Comparison of ENCODE assay signal across 10 cellular contexts in the genomic region with DNA sequence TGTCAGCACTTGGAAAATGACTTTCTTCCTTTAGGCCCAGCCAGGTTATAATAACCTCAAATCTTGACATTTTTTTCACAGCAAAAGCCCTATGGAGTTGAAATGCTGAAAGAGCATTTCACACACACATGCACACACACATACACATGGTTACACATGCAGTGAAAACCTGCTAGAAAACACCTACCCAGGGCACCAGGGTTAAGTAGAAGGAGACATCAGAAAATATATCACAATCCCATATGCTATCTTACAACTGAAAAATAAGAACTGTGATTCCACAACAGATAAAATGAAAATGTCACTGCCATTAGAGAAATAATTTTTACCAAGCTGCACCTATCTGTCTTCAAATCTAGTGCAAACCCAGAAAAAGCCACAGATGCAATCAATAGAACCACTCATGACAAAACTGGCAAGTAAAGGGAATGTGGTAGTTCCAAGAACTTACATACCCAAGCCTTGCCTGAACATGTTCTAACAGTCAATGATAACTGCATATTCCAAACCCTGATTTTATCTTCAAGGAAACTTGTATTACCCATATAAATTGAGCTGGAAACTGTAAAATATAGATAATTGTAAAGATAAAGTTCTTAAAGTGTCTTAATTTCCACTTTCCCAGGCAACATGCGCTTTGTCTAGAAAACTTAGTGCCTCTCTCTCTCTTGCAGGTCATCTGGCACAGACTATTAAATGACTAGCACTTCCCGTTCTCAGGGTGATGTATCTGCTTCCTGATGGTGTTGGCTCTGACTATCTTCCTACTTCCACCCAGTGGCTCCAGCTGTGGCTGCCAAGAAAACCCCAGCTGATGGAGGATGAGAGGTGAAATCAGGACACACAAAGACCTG.
A peak's percentile ranks its signal among the peaks of the same experiment; 100 is the strongest.
DNase-seq lines count a peak whose midpoint lies in the region; ATAC-seq and TF ChIP-seq lines count a peak whose summit lies in the region.
"Had no signal": no experiment of that assay in that cellular context is flagged by ENCODE, and none has a peak within 500 bp of the region (broad histone marks: within the 10 kb centered on the region; RNA-seq: fewer than 3 reads in every experiment).

No MANE protein-coding gene starts in this region.

- H3K9me3 ChIP-seq in SJCRH30 (replicated peaks) (peaks cover 3% of the 10 kb centered on the region), gastroesophageal sphincter (no peaks in the 10 kb centered on the region)
- H3K9me3 ChIP-seq: thoracic aorta had no signal

- peaks cover 58% of the 10 kb centered on the region for H3K4me1 Mint-ChIP-seq in activated T-cell treated with anti-CD3 and anti-CD28 coated beads, Interleukin-2, amount 50 U/mL, for 72 hours (ENCODE audit: low read depth)
- peaks cover 8 to 33% of the 10 kb centered on the region in 2 donors for H3K4me1 Mint-ChIP-seq in stimulated activated naive B cell treated with anti-CD40 and anti-IgM and Interleukin-4, amounts not matched to agents 10 μg/mL and 1 μg/mL and 100 μg/mL, for 72 hours

- no peaks in the 10 kb centered on the region for H3K27me3 ChIP-seq in SJCRH30
- no peaks in the 10 kb centered on the region for H3K27me3 ChIP-seq in gastroesophageal sphincter

- TF ChIP-seq CTCF in gastroesophageal sphincter (IDR thresholded peaks at IDR 0.05), result no peak

- no peak for TF ChIP-seq POLR2A in gastroesophageal sphincter (IDR thresholded peaks at IDR 0.05)

- peaks cover 2 to 5% of the 10 kb centered on the region in 2 donors for H3K9me3 Mint-ChIP-seq in activated T-cell treated with anti-CD3 and anti-CD28 coated beads, Interleukin-2, amount 50 U/mL, for 72 hours
- peaks cover 2 to 4% of the 10 kb centered on the region in 2 donors for H3K9me3 Mint-ChIP-seq in stimulated activated naive B cell treated with anti-CD40 and anti-IgM and Interleukin-4, amounts not matched to agents 10 μg/mL and 1 μg/mL and 100 μg/mL, for 72 hours

- H3K4me3 Mint-ChIP-seq in activated T-cell treated with anti-CD3 and anti-CD28 coated beads, Interleukin-2, amount 50 U/mL, for 72 hours, result peak overlapping the region; percentile 55 to 66
- H3K4me3 Mint-ChIP-seq in stimulated activated naive B cell treated with anti-CD40 and anti-IgM and Interleukin-4, amounts not matched to agents 10 μg/mL and 1 μg/mL and 100 μg/mL, for 72 hours, result no peak overlapping the region

- WGBS in gastroesophageal sphincter (ENCODE audit: low coverage in 1 of 2), 2 donors, result 47 to 100% methylated on average over 1 to 2 of the region's 2 CpGs

- no peak for TF ChIP-seq EP300 in gastroesophageal sphincter (IDR thresholded peaks at IDR 0.05)

- no peak for DNase-seq in activated T-cell treated with anti-CD3 and anti-CD28 coated beads, Interleukin-2, amount 50 U/mL, for 72 hours
- DNase-seq in activated T-cell treated with anti-CD3 and anti-CD28 coated beads, Interleukin-2, amount 50 U/mL, for 48 hours, result no peak
- DNase-seq in SJCRH30 (peak; percentile 93 to 98), NCI-H510A (lab: John Stamatoyannopoulos, UW) (no peak)
- no peak for DNase-seq in stimulated activated naive B cell treated with anti-CD40 and anti-IgM and Interleukin-4, amounts not matched to agents 10 μg/mL and 1 μg/mL and 100 μg/mL, for 72 hours
- DNase-seq: NCI-H524 had no signal

- H3K36me3 ChIP-seq in SJCRH30 (no peaks in the 10 kb centered on the region), gastroesophageal sphincter (no peaks in the 10 kb centered on the region)
- H3K36me3 ChIP-seq: thoracic aorta had no signal

- ATAC-seq in activated T-cell treated with anti-CD3 and anti-CD28 coated beads, Interleukin-2, amount 50 U/mL, for 72 hours (replicated peaks in 1 of 2), result peak; percentile 52 to 67
- ATAC-seq in gastroesophageal sphincter (peak; percentile 51), HG03378 (IDR thresholded peaks at IDR 0.05; ENCODE audit: unreplicated experiment) (no peak), HG03571 (IDR thresholded peaks at IDR 0.05; ENCODE audit: unreplicated experiment) (no peak)
- peak; percentile 67 to 76 for ATAC-seq in stimulated activated naive B cell treated with anti-CD40 and anti-IgM and Interleukin-4, amounts not matched to agents 10 μg/mL and 1 μg/mL and 100 μg/mL, for 72 hours (replicated peaks)

- H3K36me3 Mint-ChIP-seq in activated T-cell treated with anti-CD3 and anti-CD28 coated beads, Interleukin-2, amount 50 U/mL, for 72 hours (ENCODE audit: insufficient read depth in 2 of 2), result peaks cover 1 to 6% of the 10 kb centered on the region in 2 donors
- peaks cover 0 to 3% of the 10 kb centered on the region in 2 donors for H3K36me3 Mint-ChIP-seq in stimulated activated naive B cell treated with anti-CD40 and anti-IgM and Interleukin-4, amounts not matched to agents 10 μg/mL and 1 μg/mL and 100 μg/mL, for 72 hours

- H3K4me3 ChIP-seq in SJCRH30, result no peak overlapping the region
- H3K4me3 ChIP-seq in gastroesophageal sphincter, result no peak overlapping the region
- H3K4me3 ChIP-seq: thoracic aorta had no signal

- H3K27me3 Mint-ChIP-seq in activated T-cell treated with anti-CD3 and anti-CD28 coated beads, Interleukin-2, amount 50 U/mL, for 72 hours (ENCODE audit: low read depth), result no peaks in the 10 kb centered on the region
- no peaks in the 10 kb centered on the region for H3K27me3 Mint-ChIP-seq in stimulated activated naive B cell treated with anti-CD40 and anti-IgM and Interleukin-4, amounts not matched to agents 10 μg/mL and 1 μg/mL and 100 μg/mL, for 72 hours

- H3K27ac Mint-ChIP-seq in activated T-cell treated with anti-CD3 and anti-CD28 coated beads, Interleukin-2, amount 50 U/mL, for 72 hours, result peak overlapping the region; percentile 59
- no peak overlapping the region for H3K27ac Mint-ChIP-seq in stimulated activated naive B cell treated with anti-CD40 and anti-IgM and Interleukin-4, amounts not matched to agents 10 μg/mL and 1 μg/mL and 100 μg/mL, for 72 hours

- peaks cover 47% of the 10 kb centered on the region for H3K4me1 ChIP-seq in SJCRH30
- H3K4me1 ChIP-seq in gastroesophageal sphincter, result no peaks in the 10 kb centered on the region

- H3K27ac ChIP-seq in SJCRH30 (peak overlapping the region; percentile 90), gastroesophageal sphincter (no peak overlapping the region)
- H3K27ac ChIP-seq: thoracic aorta had no signal

Comparison
In these comparisons a context has a peak if more than half of its experiments do, and no peak if none do; other contexts are left out.
1. ATAC-seq: peak in activated T-cell treated with anti-CD3 and anti-CD28 coated beads, Interleukin-2, amount 50 U/mL, for 72 hours (2 of 2), gastroesophageal sphincter (single experiment) and stimulated activated naive B cell treated with anti-CD40 and anti-IgM and Interleukin-4, amounts not matched to agents 10 μg/mL and 1 μg/mL and 100 μg/mL, for 72 hours (2 of 2); none in HG03378 (single experiment) and HG03571 (single experiment).
2. DNase-seq: peak in SJCRH30 (2 of 2); none in activated T-cell treated with anti-CD3 and anti-CD28 coated beads, Interleukin-2, amount 50 U/mL, for 72 hours (0 of 2), activated T-cell treated with anti-CD3 and anti-CD28 coated beads, Interleukin-2, amount 50 U/mL, for 48 hours (0 of 2), stimulated activated naive B cell treated with anti-CD40 and anti-IgM and Interleukin-4, amounts not matched to agents 10 μg/mL and 1 μg/mL and 100 μg/mL, for 72 hours (single experiment) and NCI-H510A (single experiment).
3. H3K4me3 Mint-ChIP-seq: peak in activated T-cell treated with anti-CD3 and anti-CD28 coated beads, Interleukin-2, amount 50 U/mL, for 72 hours (2 of 2); none in stimulated activated naive B cell treated with anti-CD40 and anti-IgM and Interleukin-4, amounts not matched to agents 10 μg/mL and 1 μg/mL and 100 μg/mL, for 72 hours (0 of 2).